In genomic region chr4:122849789-122850188, GRCh38 we compare ENCODE assay signal across 13 cellular contexts. TPM values are rescaled to one million over a fixed set of nuclear protein-coding genes. Genes with fewer than 3 reads are reported as not detected.
DNase-seq lines count a peak whose midpoint lies in the region; ATAC-seq and TF ChIP-seq lines count a peak whose summit lies in the region.
"Not testable (repeated sequence)": the region's sequence is repeated elsewhere in the genome, so short reads cannot be mapped to it uniquely, and the experiment has no call there.
"Had no signal": no experiment of that assay in that cellular context is flagged by ENCODE, and none has a peak within 500 bp of the region (broad histone marks: within the 10 kb centered on the region; RNA-seq: fewer than 3 reads in every experiment).

No MANE protein-coding gene starts in this region.

- H3K36me3 Mint-ChIP-seq in GM23338 (ENCODE audit: low read depth), result peaks cover 55% of the 10 kb centered on the region
- peaks cover 31 to 57% (median 48%) of the 10 kb centered on the region in 3 experiments; a peak in 6 of 7 replicates for H3K36me3 Mint-ChIP-seq in H9 (ENCODE audit: insufficient read depth in 1 of 3, low read depth in 3 of 3)
- peaks cover 89% of the 10 kb centered on the region for H3K36me3 Mint-ChIP-seq in HFFc6 (ENCODE audit: low read depth)
- H3K36me3 Mint-ChIP-seq in WTC11, result peaks cover 39% of the 10 kb centered on the region
- not testable (repeated sequence) for H3K36me3 Mint-ChIP-seq in chondrocyte (ENCODE audit: low read depth)

- H3K79me2 ChIP-seq in GM23248 (ENCODE audit: insufficient read depth) (peaks cover 100% of the 10 kb centered on the region), GM23338 (replicated peaks; ENCODE audit: insufficient read depth) (peaks cover 100% of the 10 kb centered on the region), H9 (ENCODE audit: insufficient read depth, low read length) (peaks cover 71% of the 10 kb centered on the region)

- not testable (repeated sequence) for H3K27me3 Mint-ChIP-seq in GM23338 (ENCODE audit: insufficient read depth, low read depth, poor library complexity); H9 (ENCODE audit: low read depth); WTC11 (ENCODE audit: low read depth); chondrocyte (ENCODE audit: low read depth)
- peaks cover 21% of the 10 kb centered on the region for H3K27me3 Mint-ChIP-seq in HFFc6 (ENCODE audit: insufficient read depth)

- not testable (repeated sequence) for H4K91ac ChIP-seq in H9 (ENCODE audit: insufficient read length, low read depth, low read length)

- WGBS in GM23248 (ENCODE audit: low coverage in 1 of 2, low lambda C conversion rate in 2 of 2, missing lambda C conversion rate in 2 of 2), 2 experiments, result 98 to 99% methylated on average over 3 of the region's 3 CpGs
- no CpG with 5 or more reads among the region's 3 CpGs for WGBS in H9 (ENCODE audit: extremely low coverage, insufficient read length, low lambda C conversion rate)

- not testable (repeated sequence) for H2AK5ac ChIP-seq in H9 (ENCODE audit: insufficient read length, low read length)

- H4K8ac ChIP-seq in H9 (replicated peaks; ENCODE audit: insufficient read length, low read depth, low read length), result not testable (repeated sequence)

- not testable (repeated sequence) for H3K14ac ChIP-seq in H9 (ENCODE audit: insufficient read depth, low read length)

- not testable (repeated sequence) for H2BK5ac ChIP-seq in H9 (ENCODE audit: insufficient read length, low read length)

- in situ Hi-C loops in GM23248 (cut with MboI), result not testable (repeated sequence)

- H3K4me3 Mint-ChIP-seq in GM23338; H9; HFFc6; WTC11; chondrocyte (ENCODE audit: unreplicated experiment): not testable (repeated sequence)

- peaks cover 85% of the 10 kb centered on the region for H3K4me1 Mint-ChIP-seq in GM23338
- peaks cover 82 to 89% of the 10 kb centered on the region in 2 experiments for H3K4me1 Mint-ChIP-seq in H9
- H3K4me1 Mint-ChIP-seq in HFFc6 (ENCODE audit: low read depth), result peaks cover 99% of the 10 kb centered on the region
- peaks cover 94% of the 10 kb centered on the region for H3K4me1 Mint-ChIP-seq in WTC11
- H3K4me1 Mint-ChIP-seq in chondrocyte (ENCODE audit: low read depth), result peaks cover 28% of the 10 kb centered on the region

- CTCF ChIA-PET in WTC11 (lab: Charles Lee), result not testable (repeated sequence)

- H3T11ph ChIP-seq in H9 (ENCODE audit: low read length), result not testable (repeated sequence)

- not testable (repeated sequence) for H3K23ac ChIP-seq in H9 (ENCODE audit: insufficient read length, low read depth, low read length)

- H3K4me1 ChIP-seq in GM23248 (ENCODE audit: insufficient read depth) (peaks cover 70% of the 10 kb centered on the region), GM23338 (ENCODE audit: insufficient read depth) (peaks cover 84% of the 10 kb centered on the region), H9 (ENCODE audit: insufficient read depth, low read length) (peaks cover 22% of the 10 kb centered on the region; the same call in 1 of the 2 replicates)

- H2BK15ac ChIP-seq in H9 (ENCODE audit: low read depth, low read length), result not testable (repeated sequence)

- H3K27me3 ChIP-seq in GM23248 (replicated peaks; ENCODE audit: insufficient read depth); GM23338 (ENCODE audit: insufficient read depth); H9 (ENCODE audit: insufficient read depth, low read length): not testable (repeated sequence)

- H3K23me2 ChIP-seq in H9 (ENCODE audit: insufficient read length, low read depth, low read length, poor library complexity, severe bottlenecking), result not testable (repeated sequence)

- ATAC-seq in GM23338, WTC11: not testable (repeated sequence)

- H3K9me3 ChIP-seq in GM23248 (ENCODE audit: low read depth); H9 (ENCODE audit: control insufficient read depth, low read depth, low read length): not testable (repeated sequence)

- H3K56ac ChIP-seq in H9 (ENCODE audit: insufficient read length, low read depth, low read length), result not testable (repeated sequence)

- H3F3A ChIP-seq in GM23248 (ENCODE audit: insufficient read depth), result peaks cover 100% of the 10 kb centered on the region
- H3F3A ChIP-seq in GM23338 (replicated peaks; ENCODE audit: low read depth), result not testable (repeated sequence)

- H3K4ac ChIP-seq in H9 (ENCODE audit: low read depth, low read length), result not testable (repeated sequence)

- H3K4me2 ChIP-seq in GM23248 (ENCODE audit: unreplicated experiment); H9 (ENCODE audit: insufficient read depth, insufficient read length, low read length): not testable (repeated sequence)
- 0 out of 2 replicates have a peak overlapping the region, but pooled peaks have one; percentile 19 for H3K4me2 ChIP-seq in GM23338

- not testable (repeated sequence) for H2BK20ac ChIP-seq in H9 (ENCODE audit: low read depth, low read length, poor library complexity, severe bottlenecking)

- H3K27ac ChIP-seq in GM23248, result peak overlapping the region; percentile 34; the same call in 1 of the 2 replicates
- peak overlapping the region; percentile 16 for H3K27ac ChIP-seq in GM23338 (ENCODE audit: low read depth)
- not testable (repeated sequence) for H3K27ac ChIP-seq in H9 (ENCODE audit: insufficient read length, low read depth, low read length)

- not testable (repeated sequence) for H3K9me3 Mint-ChIP-seq in GM23338; H9; HFFc6; chondrocyte (ENCODE audit: low read depth)
- H3K9me3 Mint-ChIP-seq in WTC11, result peaks cover 22% of the 10 kb centered on the region

- not testable (repeated sequence) for H2AFZ ChIP-seq in GM23248; GM23338; H9 (ENCODE audit: low read length)

- H4K20me1 ChIP-seq in GM23248 (ENCODE audit: insufficient read depth) (peaks cover 79% of the 10 kb centered on the region), GM23338 (replicated peaks; ENCODE audit: insufficient read depth) (peaks cover 61% of the 10 kb centered on the region)
- not testable (repeated sequence) for H4K20me1 ChIP-seq in H9 (ENCODE audit: control insufficient read depth, insufficient read depth, insufficient read length)

- TF ChIP-seq CTCF in GM23338 (conservative IDR thresholded peaks at IDR 0.05; ENCODE audit: low read depth in 2 of 2); H9 (conservative IDR thresholded peaks at IDR 0.05); HFFc6 (IDR thresholded peaks at IDR 0.05); WTC11 (IDR thresholded peaks at IDR 0.05); chondrocyte (IDR thresholded peaks at IDR 0.05): not testable (repeated sequence)

- not testable (repeated sequence) for H3K27ac Mint-ChIP-seq in GM23338
- peak overlapping the region in 2 of 3 experiments; percentile 25 to 96; a peak in 3 of 7 replicates for H3K27ac Mint-ChIP-seq in H9
- H3K27ac Mint-ChIP-seq in HFFc6, result peak overlapping the region; percentile 44
- peak overlapping the region; percentile 71 for H3K27ac Mint-ChIP-seq in WTC11
- H3K27ac Mint-ChIP-seq in chondrocyte (ENCODE audit: unreplicated experiment), result peak overlapping the region; percentile 2

- not testable (repeated sequence) for H3K4me3 ChIP-seq in GM23248, GM23338

- H3K9me2 ChIP-seq in GM23248 (ENCODE audit: insufficient read depth); GM23338 (ENCODE audit: insufficient read depth): not testable (repeated sequence)

- not testable (repeated sequence) for H3K18ac ChIP-seq in H9 (ENCODE audit: insufficient read length, low read depth, low read length)

- H3K79me1 ChIP-seq in H9 (ENCODE audit: insufficient read depth, low read depth, low read length, poor library complexity, severe bottlenecking), result not testable (repeated sequence)

- not testable (repeated sequence) for DNase-seq in GM23248; GM23338 (ENCODE audit: low spot score); H9; HFFc6; WTC11 (ENCODE audit: low spot score); chondrocyte (ENCODE audit: low spot score)

- not testable (repeated sequence) for H4K5ac ChIP-seq in H9 (ENCODE audit: insufficient read length, low read depth, low read length)

- POLR2A ChIA-PET in WTC11 (lab: Charles Lee), result interaction anchor here (1.7 kb wide), 1 partner anchor 10 kb away, joined by 3 read pairs; no protein-coding TSS in a partner anchor

- H3K36me3 ChIP-seq in GM23248 (ENCODE audit: low read depth), result peaks cover 46% of the 10 kb centered on the region
- not testable (repeated sequence) for H3K36me3 ChIP-seq in GM23338 (ENCODE audit: insufficient read depth)

- not testable (repeated sequence) for H3K9ac ChIP-seq in GM23248; H9 (ENCODE audit: extremely low read depth, insufficient read length, low read length)

- not testable (repeated sequence) for H2BK12ac ChIP-seq in H9 (ENCODE audit: insufficient read length, low read depth, low read length)

- not testable (repeated sequence) for H2BK120ac ChIP-seq in H9 (ENCODE audit: low read depth, low read length, poor library complexity, severe bottlenecking)

RNA-seq across cellular contexts. Expression of gene FGF2, which starts 23.2 kb away (rescaled TPM):
- total RNA-seq in GM23248 (2014; rRNA removed; shearing (Covaris generic)), result 293 and 306 TPM in 2 replicates
- polyA plus RNA-seq in GM23248 (2016; fragmentation: Nextera tagmentation; extraction: Ambion mirVana) (36.9 and 38.4 TPM in 2 replicates), GM23338 (2016; fragmentation: Nextera tagmentation; extraction: Ambion mirVana) (28.3 and 28.8 TPM in 2 replicates)
- 84.4 and 96.0 TPM in 2 replicates for total RNA-seq in GM23338 (2014; rRNA removed; shearing (Covaris generic))
- total RNA-seq in H9 (2021) (95.2 and 99.0 TPM in 2 replicates), WTC11 (2021) (115 to 134 TPM (median 127 TPM) in 3 replicates), chondrocyte (25.0 to 26.2 TPM (median 25.1 TPM) in 3 replicates)
- total RNA-seq in HFFc6 (2021; fragmentation: NEBNext Ultra II Directional; extraction: Animal tissue kit (Norgen Biotek cat#: 25700)), result 100 to 1,000 TPM; 370 to 442 (median 389) TPM
- total RNA-seq: B cell; CD4-positive, alpha-beta memory T cell; CD4-positive, alpha-beta T cell; CD4-positive, CD25-positive, alpha-beta regulatory T cell; CD8-positive, alpha-beta T cell had no signal
- polyA plus RNA-seq: CD14-positive monocyte; CD4-positive, alpha-beta memory T cell; CD4-positive, CD25-positive, alpha-beta regulatory T cell; CD8-positive, alpha-beta memory T cell had no signal
